In the genomic region with DNA sequence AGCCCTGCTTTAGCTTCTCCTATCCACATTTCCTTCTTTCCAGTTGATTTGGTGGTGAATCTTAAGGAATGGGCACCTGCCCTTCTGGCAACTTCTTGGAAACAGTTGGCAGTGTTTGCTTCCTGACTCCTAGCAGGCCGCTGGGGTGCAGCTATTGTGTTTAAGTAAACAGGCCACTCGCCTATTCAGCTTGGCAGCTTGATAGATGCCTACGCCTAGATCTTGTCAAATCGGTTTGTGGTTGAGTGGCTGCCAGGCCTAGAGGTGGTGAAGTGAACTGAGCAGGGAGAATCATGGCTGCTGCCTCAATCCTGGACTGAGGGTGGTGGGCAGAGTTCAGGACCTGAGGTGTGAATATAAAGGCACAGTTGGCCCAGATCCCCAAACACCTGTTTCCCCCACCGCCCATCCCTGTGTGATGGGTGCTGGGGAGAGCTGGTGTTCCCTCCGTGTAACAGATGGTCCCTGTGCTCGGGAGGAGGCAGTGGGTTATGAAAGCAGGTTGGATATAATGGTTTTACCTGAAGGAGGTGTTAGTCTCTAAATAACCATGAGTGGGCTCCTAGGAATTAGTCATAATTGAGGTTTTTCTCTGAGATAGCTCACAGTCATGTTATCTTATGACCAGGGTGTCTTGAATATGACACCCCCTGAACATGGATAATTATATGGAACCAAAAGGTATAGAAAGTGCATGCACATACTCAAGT, we compare ENCODE assay signal across 12 cellular contexts. TPM values are rescaled to one million over a fixed set of nuclear protein-coding genes. Genes with fewer than 3 reads are reported as not detected.
DNase-seq lines count a peak whose midpoint lies in the region; ATAC-seq, FAIRE-seq and TF ChIP-seq lines count a peak whose summit lies in the region.
"Had no signal": no experiment of that assay in that cellular context is flagged by ENCODE, and none has a peak within 500 bp of the region (broad histone marks: within the 10 kb centered on the region; RNA-seq: fewer than 3 reads in every experiment).

No MANE protein-coding gene starts in this region.

- H3K9me3 ChIP-seq in liver (ENCODE audit: control insufficient read depth in 4 of 4, low read length in 3 of 4), result no peaks in the 10 kb centered on the region
- H3K9me3 ChIP-seq in HepG2 (ENCODE audit: low read length), result no peaks in the 10 kb centered on the region
- no peaks in the 10 kb centered on the region for H3K9me3 ChIP-seq in left lung

- no peak overlapping the region for H3K27ac ChIP-seq in liver (ENCODE audit: low read depth in 1 of 2, low read length in 2 of 2)
- no peak overlapping the region for H3K27ac ChIP-seq in HepG2 (ENCODE audit: extremely low read length, insufficient read depth, low read length)
- peak overlapping the region in 1 of 2 donors; percentile 2 for H3K27ac ChIP-seq in left lung

- H4K20me1 ChIP-seq in HepG2 (ENCODE audit: insufficient read depth, low read length), result no peaks in the 10 kb centered on the region

- intact Hi-C loops in HepG2 (cut with micrococcal nuclease; ENCODE audit: unreplicated experiment) (no loop called here), left lung (cut with DNase I) (no loop called here)

- no peaks in the 10 kb centered on the region for H3K36me3 ChIP-seq in liver (ENCODE audit: control insufficient read depth in 4 of 4, insufficient read depth in 3 of 4, low read depth in 1 of 4, low read length in 3 of 4)
- H3K36me3 ChIP-seq in HepG2 (replicated peaks in 1 of 2; ENCODE audit: control insufficient read depth in 1 of 2, insufficient read depth in 2 of 2, low read length in 2 of 2), result no peaks in the 10 kb centered on the region
- H3K36me3 ChIP-seq in left lung, result no peaks in the 10 kb centered on the region

- DNase-seq in HepG2 (ENCODE audit: low spot score) (no peak), left lung (peak in 1 of 2 donors; percentile 66), ureter (ENCODE audit: low spot score) (peak; percentile 77), HK-2 (ENCODE audit: unreplicated experiment) (no peak)
- DNase-seq: cortex of kidney, DMS79 treated with DMSO at 0.1 percent for 48 hours had no signal

- peak overlapping the region; percentile 92 for H3K27ac Mint-ChIP-seq in activated T-helper 17 cell treated with anti-CD3 and anti-CD28 coated beads, Interleukin-2, amount 50 U/mL, for 72 hours

- TF ChIP-seq EP300 in HepG2 (IDR thresholded peaks at IDR 0.05; ENCODE audit: low read depth in 2 of 2, low read length in 2 of 2) (no peak), HepG2 (CRISPR knock-in tag; IDR thresholded peaks at IDR 0.05; ENCODE audit: borderline replicate concordance) (no peak)

- ATAC-seq in HepG2 (no peak), left lung (peak; percentile 72), HG03457 (IDR thresholded peaks at IDR 0.05; ENCODE audit: unreplicated experiment) (no peak), GM18870 (IDR thresholded peaks at IDR 0.05; ENCODE audit: unreplicated experiment) (no peak)
- peak; percentile 53 for ATAC-seq in activated T-helper 17 cell treated with anti-CD3 and anti-CD28 coated beads, Interleukin-2, amount 50 U/mL, for 72 hours (replicated peaks)

- H3K4me2 ChIP-seq in HepG2 (ENCODE audit: low read depth, low read length), result no peak overlapping the region

- no peaks in the 10 kb centered on the region for H3K9me3 Mint-ChIP-seq in activated T-helper 17 cell treated with anti-CD3 and anti-CD28 coated beads, Interleukin-2, amount 50 U/mL, for 72 hours

- TF ChIP-seq CTCF in liver (IDR thresholded peaks at IDR 0.05; ENCODE audit: low read depth, low read length, missing input control) (peak; percentile 21), HepG2 (CRISPR knock-in tag; IDR thresholded peaks at IDR 0.05) (no peak), left lung (IDR thresholded peaks at IDR 0.05) (no peak)

- no peaks in the 10 kb centered on the region for H3K27me3 ChIP-seq in liver (ENCODE audit: control insufficient read depth in 4 of 4, insufficient read depth in 4 of 4, low read length in 3 of 4)
- H3K27me3 ChIP-seq in HepG2 (ENCODE audit: control insufficient read depth in 1 of 2, insufficient read depth in 2 of 2, low read length in 2 of 2), result peaks cover 2 to 55% of the 10 kb centered on the region in 2 experiments; a peak in 4 of 5 replicates
- peaks cover 0 to 41% of the 10 kb centered on the region in 2 donors for H3K27me3 ChIP-seq in left lung

- POLR2A ChIA-PET in HepG2 (lab: Yijun Ruan, JAX), result no interaction called here

- peaks cover 5% of the 10 kb centered on the region for H3K27me3 Mint-ChIP-seq in activated T-helper 17 cell treated with anti-CD3 and anti-CD28 coated beads, Interleukin-2, amount 50 U/mL, for 72 hours

- H3K79me2 ChIP-seq in HepG2 (ENCODE audit: insufficient read depth, low read length), result no peaks in the 10 kb centered on the region

- peak overlapping the region; percentile 80 for H3K4me3 Mint-ChIP-seq in activated T-helper 17 cell treated with anti-CD3 and anti-CD28 coated beads, Interleukin-2, amount 50 U/mL, for 72 hours

- H2AFZ ChIP-seq in HepG2 (ENCODE audit: low read length), result no peak overlapping the region

- H3K9ac ChIP-seq in liver (ENCODE audit: low read depth in 1 of 2, low read length in 2 of 2), result no peak overlapping the region
- no peak overlapping the region for H3K9ac ChIP-seq in HepG2 (ENCODE audit: insufficient read depth, low read depth, low read length)

- H3K4me1 ChIP-seq in liver (ENCODE audit: control insufficient read depth in 4 of 4, insufficient read depth in 4 of 4, low read length in 3 of 4), result peaks cover 4 to 42% (median 34%) of the 10 kb centered on the region in 4 donors
- H3K4me1 ChIP-seq in HepG2 (ENCODE audit: insufficient read depth, low read length), result peaks cover 34% of the 10 kb centered on the region
- peaks cover 13 to 32% of the 10 kb centered on the region in 2 donors for H3K4me1 ChIP-seq in left lung

- in situ Hi-C loops in HepG2 (cut with HindIII; ENCODE audit: extremely low pct_ligation_motif_present, low pct_unique_long_range_greater_than_20kb), result no loop called here

- TF ChIP-seq RAD21 in liver (IDR thresholded peaks at IDR 0.05) (peak in 1 of 2 donors; percentile 26), HepG2 (CRISPR knock-in tag; IDR thresholded peaks at IDR 0.05) (no peak)

- CTCF ChIA-PET in HepG2 (lab: Yijun Ruan, JAX; ENCODE audit: low intra/inter-chr PET ratio, low total read pairs), result no interaction called here

- TF ChIP-seq POLR2A in HepG2 (IDR thresholded peaks at IDR 0.05; ENCODE audit: insufficient read depth in 1 of 2, low read depth in 2 of 2, low read length in 2 of 2), result no peak

- no peak overlapping the region for H3K4me3 ChIP-seq in liver (ENCODE audit: low read depth in 1 of 3, low read length in 3 of 3)
- H3K4me3 ChIP-seq in HepG2 (replicated peaks in 1 of 3; ENCODE audit: insufficient read depth in 1 of 3, low read depth in 2 of 3, low read length in 3 of 3), result no peak overlapping the region
- no peak overlapping the region for H3K4me3 ChIP-seq in left lung

- H3K4me1 Mint-ChIP-seq in activated T-helper 17 cell treated with anti-CD3 and anti-CD28 coated beads, Interleukin-2, amount 50 U/mL, for 72 hours, result peaks cover 44% of the 10 kb centered on the region

- no peaks in the 10 kb centered on the region for H3K36me3 Mint-ChIP-seq in activated T-helper 17 cell treated with anti-CD3 and anti-CD28 coated beads, Interleukin-2, amount 50 U/mL, for 72 hours (ENCODE audit: low read depth)

- BruUV-seq in HepG2 (replicated peaks; lab: Mats Ljungman, UMichigan), result no TSS peak

- FAIRE-seq in HepG2 (lab: Jason Lieb, UNC), result no peak
- FAIRE-seq: RCC 7860 had no signal

- WGBS in liver, result 45% methylated on average over 7 of the region's 7 CpGs
- 56% methylated on average over 5 of the region's 7 CpGs for WGBS in HepG2 (ENCODE audit: low lambda C conversion rate)

RNA-seq across cellular contexts. Expression of gene PLA2G2C, which starts 0.9 kb away (rescaled TPM):
- total RNA-seq in liver, result not detected
- not detected for polyA plus RNA-seq in liver
- total RNA-seq in HepG2 (2016; rRNA removed; fragmentation: Illumina TruSeq; extraction: Trizol), result not detected in 2 replicates
- total RNA-seq in HepG2 (2016; cell fraction: cytosol; rRNA removed; fragmentation: Illumina TruSeq; extraction: Trizol; ENCODE audit: low read depth), result not detected in 2 replicates
- not detected in 2 replicates for total RNA-seq in HepG2 (2016; cell fraction: insoluble cytoplasmic fraction; rRNA removed; fragmentation: Illumina TruSeq; extraction: Trizol)
- total RNA-seq in HepG2 (2016; cell fraction: membrane; rRNA removed; fragmentation: Illumina TruSeq; extraction: Trizol), result not detected in 2 replicates
- not detected in 2 replicates for total RNA-seq in HepG2 (2016; cell fraction: nucleus; rRNA removed; fragmentation: Illumina TruSeq; extraction: Trizol)
- not detected in 2 replicates for polyA plus RNA-seq in HepG2 (2011; rRNA removed)
- not detected in 2 replicates for polyA plus RNA-seq in HepG2 (2011; cell fraction: cytosol; rRNA removed)
- polyA plus RNA-seq in HepG2 (2011; cell fraction: nucleus; rRNA removed), result not detected in 2 replicates
- polyA plus RNA-seq in HepG2 (2012), result not detected in 2 replicates
- polyA plus RNA-seq in HepG2 (2016; cell fraction: cytosol; fragmentation: Illumina TruSeq; extraction: Trizol; ENCODE audit: low read depth), result not detected in 2 replicates
- not detected in 2 replicates for polyA plus RNA-seq in HepG2 (2016; cell fraction: insoluble cytoplasmic fraction; fragmentation: Illumina TruSeq; extraction: Trizol; ENCODE audit: low read depth)
- not detected in 2 replicates for polyA plus RNA-seq in HepG2 (2016; cell fraction: membrane; fragmentation: Illumina TruSeq; extraction: Trizol; ENCODE audit: low read depth)
- not detected in 2 replicates for polyA plus RNA-seq in HepG2 (2016; cell fraction: nucleus; fragmentation: Illumina TruSeq; extraction: Trizol; ENCODE audit: insufficient read depth, low read depth)
- polyA minus RNA-seq in HepG2 (2011; rRNA and poly(A)+ RNA removed; ENCODE audit: low replicate concordance), result not detected in 2 replicates
- polyA minus RNA-seq in HepG2 (2011; cell fraction: cytosol; rRNA and poly(A)+ RNA removed), result not detected in 2 replicates
- not detected in 2 replicates for polyA minus RNA-seq in HepG2 (2011; cell fraction: nucleus; rRNA and poly(A)+ RNA removed)
- total RNA-seq in activated T-helper 17 cell treated with anti-CD3 and anti-CD28 coated beads, Interleukin-2, amount 50 U/mL, for 72 hours, result under 1 TPM; 0.06 to 0.26 TPM
- total RNA-seq in left lung, result not detected
- total RNA-seq in ureter, result not detected
- total RNA-seq: omental fat pad had no signal

RNA-seq across cellular contexts. Expression of gene UBXN10, which starts 1.4 kb away (rescaled TPM):
- total RNA-seq in liver (1 to 10 TPM; 1.1 to 2.3 TPM), HepG2 (2016; rRNA removed; fragmentation: Illumina TruSeq; extraction: Trizol) (0.04 TPM in 1 of 2 replicates, not detected in the other), left lung (1 to 10 TPM; 1.8 to 4.7 TPM), ureter (3.6 TPM)
- polyA plus RNA-seq in liver (1 to 10 TPM in 1 of 2 donors, under 1 TPM in 1; 0.50 to 1.1 TPM), HepG2 (2011; rRNA removed) (0.05 and 0.07 TPM in 2 replicates)
- not detected in 2 replicates for total RNA-seq in HepG2 (2016; cell fraction: cytosol; rRNA removed; fragmentation: Illumina TruSeq; extraction: Trizol; ENCODE audit: low read depth)
- 0.03 and 0.04 TPM in 2 replicates for total RNA-seq in HepG2 (2016; cell fraction: insoluble cytoplasmic fraction; rRNA removed; fragmentation: Illumina TruSeq; extraction: Trizol)
- 0.03 TPM in 2 replicates for total RNA-seq in HepG2 (2016; cell fraction: membrane; rRNA removed; fragmentation: Illumina TruSeq; extraction: Trizol)
- total RNA-seq in HepG2 (2016; cell fraction: nucleus; rRNA removed; fragmentation: Illumina TruSeq; extraction: Trizol), result 0.09 TPM in 1 of 2 replicates, not detected in the other
- 0.05 and 0.06 TPM in 2 replicates for polyA plus RNA-seq in HepG2 (2011; cell fraction: cytosol; rRNA removed)
- 0.03 and 0.08 TPM in 2 replicates for polyA plus RNA-seq in HepG2 (2011; cell fraction: nucleus; rRNA removed)
- 0.05 and 0.17 TPM in 2 replicates for polyA plus RNA-seq in HepG2 (2012)
- polyA plus RNA-seq in HepG2 (2016; cell fraction: cytosol; fragmentation: Illumina TruSeq; extraction: Trizol; ENCODE audit: low read depth), result not detected in 2 replicates
- 0.04 TPM in 1 of 2 replicates, not detected in the other for polyA plus RNA-seq in HepG2 (2016; cell fraction: insoluble cytoplasmic fraction; fragmentation: Illumina TruSeq; extraction: Trizol; ENCODE audit: low read depth)
- not detected in 2 replicates for polyA plus RNA-seq in HepG2 (2016; cell fraction: membrane; fragmentation: Illumina TruSeq; extraction: Trizol; ENCODE audit: low read depth)
- not detected in 2 replicates for polyA plus RNA-seq in HepG2 (2016; cell fraction: nucleus; fragmentation: Illumina TruSeq; extraction: Trizol; ENCODE audit: insufficient read depth, low read depth)
- polyA minus RNA-seq in HepG2 (2011; rRNA and poly(A)+ RNA removed; ENCODE audit: low replicate concordance), result 0.18 TPM in 1 of 2 replicates, not detected in the other
- not detected in 2 replicates for polyA minus RNA-seq in HepG2 (2011; cell fraction: cytosol; rRNA and poly(A)+ RNA removed)
- 0.13 and 0.25 TPM in 2 replicates for polyA minus RNA-seq in HepG2 (2011; cell fraction: nucleus; rRNA and poly(A)+ RNA removed)
- total RNA-seq in activated T-helper 17 cell treated with anti-CD3 and anti-CD28 coated beads, Interleukin-2, amount 50 U/mL, for 72 hours, result under 1 TPM; 0.37 to 0.63 TPM

RNA-seq across cellular contexts. Expression of gene PLA2G2F, which starts 48.1 kb away (rescaled TPM):
- total RNA-seq in liver (under 1 TPM in 1 of 2 donors, not detected in 1; under 0.01 TPM), HepG2 (2016; rRNA removed; fragmentation: Illumina TruSeq; extraction: Trizol) (not detected in 2 replicates), left lung (not detected), ureter (19.2 TPM)
- polyA plus RNA-seq in liver (not detected), HepG2 (2011; rRNA removed) (not detected in 2 replicates)
- total RNA-seq in HepG2 (2016; cell fraction: cytosol; rRNA removed; fragmentation: Illumina TruSeq; extraction: Trizol; ENCODE audit: low read depth), result not detected in 2 replicates
- not detected in 2 replicates for total RNA-seq in HepG2 (2016; cell fraction: insoluble cytoplasmic fraction; rRNA removed; fragmentation: Illumina TruSeq; extraction: Trizol)
- total RNA-seq in HepG2 (2016; cell fraction: membrane; rRNA removed; fragmentation: Illumina TruSeq; extraction: Trizol), result not detected in 2 replicates
- not detected in 2 replicates for total RNA-seq in HepG2 (2016; cell fraction: nucleus; rRNA removed; fragmentation: Illumina TruSeq; extraction: Trizol)
- polyA plus RNA-seq in HepG2 (2011; cell fraction: cytosol; rRNA removed), result not detected in 2 replicates
- 0.06 TPM in 1 of 2 replicates, not detected in the other for polyA plus RNA-seq in HepG2 (2011; cell fraction: nucleus; rRNA removed)
- polyA plus RNA-seq in HepG2 (2012), result not detected in 2 replicates
- polyA plus RNA-seq in HepG2 (2016; cell fraction: cytosol; fragmentation: Illumina TruSeq; extraction: Trizol; ENCODE audit: low read depth), result not detected in 2 replicates
- not detected in 2 replicates for polyA plus RNA-seq in HepG2 (2016; cell fraction: insoluble cytoplasmic fraction; fragmentation: Illumina TruSeq; extraction: Trizol; ENCODE audit: low read depth)
- not detected in 2 replicates for polyA plus RNA-seq in HepG2 (2016; cell fraction: membrane; fragmentation: Illumina TruSeq; extraction: Trizol; ENCODE audit: low read depth)
- polyA plus RNA-seq in HepG2 (2016; cell fraction: nucleus; fragmentation: Illumina TruSeq; extraction: Trizol; ENCODE audit: insufficient read depth, low read depth), result not detected in 2 replicates
- polyA minus RNA-seq in HepG2 (2011; rRNA and poly(A)+ RNA removed; ENCODE audit: low replicate concordance), result not detected in 2 replicates
- not detected in 2 replicates for polyA minus RNA-seq in HepG2 (2011; cell fraction: cytosol; rRNA and poly(A)+ RNA removed)
- polyA minus RNA-seq in HepG2 (2011; cell fraction: nucleus; rRNA and poly(A)+ RNA removed), result not detected in 2 replicates
- not detected for total RNA-seq in activated T-helper 17 cell treated with anti-CD3 and anti-CD28 coated beads, Interleukin-2, amount 50 U/mL, for 72 hours
- total RNA-seq: omental fat pad had no signal

Comparison
In these comparisons a context has a peak if more than half of its experiments do, and no peak if none do; other contexts are left out.
1. ATAC-seq: peak in activated T-helper 17 cell treated with anti-CD3 and anti-CD28 coated beads, Interleukin-2, amount 50 U/mL, for 72 hours (single experiment) and left lung (single experiment); none in HepG2 (single experiment), HG03457 (single experiment) and GM18870 (single experiment).
2. RNA of gene PLA2G2F, which starts 48.1 kb away (total RNA-seq): 19.2 TPM in ureter (single experiment); under 0.01 TPM in liver, not detected in HepG2, not detected in activated T-helper 17 cell treated with anti-CD3 and anti-CD28 coated beads, Interleukin-2, amount 50 U/mL, for 72 hours and not detected in left lung; every median in the first group is over 10 times any median in the second.